ENCODE assay signal across 15 cellular contexts in the genomic region with DNA sequence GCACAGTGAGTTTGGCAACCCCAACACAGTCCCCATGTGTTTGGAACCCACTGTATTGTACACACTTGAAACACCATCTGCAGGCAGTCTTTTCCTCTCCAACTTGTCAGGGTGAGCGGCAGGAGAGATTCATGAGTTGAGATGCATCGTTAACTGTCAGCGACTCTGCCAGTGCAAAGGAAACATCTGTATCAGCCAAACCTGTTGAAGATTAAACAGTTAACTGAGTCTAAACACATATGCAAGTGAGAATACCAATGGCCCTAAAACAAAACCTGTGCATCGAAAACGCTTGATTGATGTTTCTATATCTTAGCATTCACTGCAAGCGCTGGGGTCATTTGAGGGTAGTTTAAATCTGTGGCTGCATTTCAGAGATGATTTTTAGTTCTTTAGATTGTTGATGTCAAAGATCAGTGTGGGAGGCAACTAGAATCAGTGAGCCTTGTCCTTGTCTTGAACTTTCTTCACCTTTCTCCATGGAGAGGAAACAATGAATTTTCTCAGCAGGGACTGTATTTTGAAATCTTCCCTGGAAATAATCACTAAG. TPM values are rescaled to one million over a fixed set of nuclear protein-coding genes. Genes with fewer than 3 reads are reported as not detected.
DNase-seq lines count a peak whose midpoint lies in the region; ATAC-seq and TF ChIP-seq lines count a peak whose summit lies in the region.
"Had no signal": no experiment of that assay in that cellular context is flagged by ENCODE, and none has a peak within 500 bp of the region (broad histone marks: within the 10 kb centered on the region; RNA-seq: fewer than 3 reads in every experiment).

No MANE protein-coding gene starts in this region.

- H4K20me1 ChIP-seq in GM23338 (replicated peaks; ENCODE audit: insufficient read depth) = no peaks in the 10 kb centered on the region

- no peak overlapping the region for H3K27ac Mint-ChIP-seq in GM23338
- no peak overlapping the region for H3K27ac Mint-ChIP-seq in naive thymus-derived CD8-positive, alpha-beta T cell
- no peak overlapping the region for H3K27ac Mint-ChIP-seq in chondrocyte (ENCODE audit: unreplicated experiment)
- H3K27ac Mint-ChIP-seq: naive B cell; stimulated activated naive CD8-positive, alpha-beta T cell treated with anti-CD3 and anti-CD28 coated beads, Interleukin-15, amount 100 ng/mL, for 72 hours had no signal

- ATAC-seq in GM18868 (IDR thresholded peaks at IDR 0.05; ENCODE audit: unreplicated experiment) (peak; percentile 63), GM23338 (no peak)
- no peak for ATAC-seq in naive thymus-derived CD8-positive, alpha-beta T cell
- ATAC-seq: stimulated activated naive CD8-positive, alpha-beta T cell treated with anti-CD3 and anti-CD28 coated beads, Interleukin-15, amount 100 ng/mL, for 72 hours had no signal

- no peaks in the 10 kb centered on the region for H3K9me2 ChIP-seq in GM23338 (ENCODE audit: insufficient read depth)

- H3K27ac ChIP-seq in GM23338 (ENCODE audit: low read depth) = no peak overlapping the region
- H3K27ac ChIP-seq: adrenal gland, SJCRH30 had no signal

- DNase-seq in GM23338 (ENCODE audit: low spot score) (no peak), MV-4-11 (lab: John Stamatoyannopoulos, UW) (peak; percentile 80), kidney tubule cell (ENCODE audit: low spot score) (peak; percentile 63), retina (no peak), chondrocyte (ENCODE audit: low spot score) (no peak)
- no peak for DNase-seq in activated CD4-positive, CD25-positive, alpha-beta regulatory T cell (lab: John Stamatoyannopoulos, UW)
- no peak for DNase-seq in naive thymus-derived CD8-positive, alpha-beta T cell
- DNase-seq: activated CD4-positive, alpha-beta T cell treated with anti-CD3 and anti-CD28 coated beads for 48 hours; adrenal gland; naive B cell; NCI-H187; SJCRH30; stimulated activated CD4-positive, alpha-beta T cell treated with anti-CD3 and anti-CD28 coated beads, Interleukin-15, amount 100 ng/mL, for 24 hours; stimulated activated naive CD8-positive, alpha-beta T cell treated with anti-CD3 and anti-CD28 coated beads, Interleukin-15, amount 100 ng/mL, for 72 hours had no signal

- POLR2A ChIA-PET in naive thymus-derived CD8-positive, alpha-beta T cell (lab: Charles Lee) = no interaction called here

- no peaks in the 10 kb centered on the region; the same call in 1 of the 2 replicates for H3K4me1 ChIP-seq in GM23338 (ENCODE audit: insufficient read depth)
- H3K4me1 ChIP-seq: SJCRH30 had no signal

- no peaks in the 10 kb centered on the region for H3F3A ChIP-seq in GM23338 (replicated peaks; ENCODE audit: low read depth)

- H3K4me2 ChIP-seq in GM23338 = no peak overlapping the region

- no peaks in the 10 kb centered on the region for H3K79me2 ChIP-seq in GM23338 (replicated peaks; ENCODE audit: insufficient read depth)

- H3K36me3 Mint-ChIP-seq in GM23338 (ENCODE audit: low read depth) (no peaks in the 10 kb centered on the region), chondrocyte (ENCODE audit: low read depth) (no peaks in the 10 kb centered on the region)
- no peaks in the 10 kb centered on the region for H3K36me3 Mint-ChIP-seq in naive thymus-derived CD8-positive, alpha-beta T cell
- H3K36me3 Mint-ChIP-seq: naive B cell had no signal

- peak overlapping the region; percentile 26; the same call in 1 of the 2 replicates for H2AFZ ChIP-seq in GM23338

- no peaks in the 10 kb centered on the region for H3K36me3 ChIP-seq in GM23338 (ENCODE audit: insufficient read depth)
- H3K36me3 ChIP-seq: adrenal gland, SJCRH30 had no signal

- TF ChIP-seq CTCF in GM23338 (conservative IDR thresholded peaks at IDR 0.05; ENCODE audit: low read depth in 2 of 2) (no peak), chondrocyte (IDR thresholded peaks at IDR 0.05) (no peak)

- no peak overlapping the region for H3K4me3 Mint-ChIP-seq in GM23338
- no peak overlapping the region for H3K4me3 Mint-ChIP-seq in naive thymus-derived CD8-positive, alpha-beta T cell
- H3K4me3 Mint-ChIP-seq in chondrocyte (ENCODE audit: unreplicated experiment) = no peak overlapping the region
- H3K4me3 Mint-ChIP-seq: naive B cell; stimulated activated naive CD8-positive, alpha-beta T cell treated with anti-CD3 and anti-CD28 coated beads, Interleukin-15, amount 100 ng/mL, for 72 hours had no signal

- H3K27me3 Mint-ChIP-seq in GM23338 (ENCODE audit: insufficient read depth, low read depth, poor library complexity) = no peaks in the 10 kb centered on the region
- peaks cover 6 to 11% (median 9%) of the 10 kb centered on the region in 5 donors for H3K27me3 Mint-ChIP-seq in naive thymus-derived CD8-positive, alpha-beta T cell
- no peaks in the 10 kb centered on the region for H3K27me3 Mint-ChIP-seq in chondrocyte (ENCODE audit: low read depth)
- H3K27me3 Mint-ChIP-seq: naive B cell had no signal

- no peaks in the 10 kb centered on the region for H3K27me3 ChIP-seq in GM23338 (ENCODE audit: insufficient read depth)
- H3K27me3 ChIP-seq: adrenal gland, SJCRH30 had no signal

- H3K9me3 Mint-ChIP-seq in GM23338 (no peaks in the 10 kb centered on the region; the same call in 2 of the 3 replicates), chondrocyte (ENCODE audit: low read depth) (no peaks in the 10 kb centered on the region)
- H3K9me3 Mint-ChIP-seq in naive thymus-derived CD8-positive, alpha-beta T cell = peaks cover 0 to 11% (median 3%) of the 10 kb centered on the region in 9 donors

- H3K4me3 ChIP-seq in GM23338 = no peak overlapping the region
- H3K4me3 ChIP-seq: adrenal gland, SJCRH30 had no signal

- H3K4me1 Mint-ChIP-seq in GM23338 (peaks cover 9% of the 10 kb centered on the region), chondrocyte (ENCODE audit: low read depth) (peaks cover 10% of the 10 kb centered on the region)
- peaks cover 0 to 5% (median 1%) of the 10 kb centered on the region in 4 donors for H3K4me1 Mint-ChIP-seq in naive thymus-derived CD8-positive, alpha-beta T cell
- H3K4me1 Mint-ChIP-seq: stimulated activated naive CD8-positive, alpha-beta T cell treated with anti-CD3 and anti-CD28 coated beads, Interleukin-15, amount 100 ng/mL, for 72 hours had no signal

TF ChIP-seq in GM23338, 12 proteins besides CTCF, POLR2A, EP300 and RAD21 (continues in another document):
- TF ChIP-seq, protein P1, sequence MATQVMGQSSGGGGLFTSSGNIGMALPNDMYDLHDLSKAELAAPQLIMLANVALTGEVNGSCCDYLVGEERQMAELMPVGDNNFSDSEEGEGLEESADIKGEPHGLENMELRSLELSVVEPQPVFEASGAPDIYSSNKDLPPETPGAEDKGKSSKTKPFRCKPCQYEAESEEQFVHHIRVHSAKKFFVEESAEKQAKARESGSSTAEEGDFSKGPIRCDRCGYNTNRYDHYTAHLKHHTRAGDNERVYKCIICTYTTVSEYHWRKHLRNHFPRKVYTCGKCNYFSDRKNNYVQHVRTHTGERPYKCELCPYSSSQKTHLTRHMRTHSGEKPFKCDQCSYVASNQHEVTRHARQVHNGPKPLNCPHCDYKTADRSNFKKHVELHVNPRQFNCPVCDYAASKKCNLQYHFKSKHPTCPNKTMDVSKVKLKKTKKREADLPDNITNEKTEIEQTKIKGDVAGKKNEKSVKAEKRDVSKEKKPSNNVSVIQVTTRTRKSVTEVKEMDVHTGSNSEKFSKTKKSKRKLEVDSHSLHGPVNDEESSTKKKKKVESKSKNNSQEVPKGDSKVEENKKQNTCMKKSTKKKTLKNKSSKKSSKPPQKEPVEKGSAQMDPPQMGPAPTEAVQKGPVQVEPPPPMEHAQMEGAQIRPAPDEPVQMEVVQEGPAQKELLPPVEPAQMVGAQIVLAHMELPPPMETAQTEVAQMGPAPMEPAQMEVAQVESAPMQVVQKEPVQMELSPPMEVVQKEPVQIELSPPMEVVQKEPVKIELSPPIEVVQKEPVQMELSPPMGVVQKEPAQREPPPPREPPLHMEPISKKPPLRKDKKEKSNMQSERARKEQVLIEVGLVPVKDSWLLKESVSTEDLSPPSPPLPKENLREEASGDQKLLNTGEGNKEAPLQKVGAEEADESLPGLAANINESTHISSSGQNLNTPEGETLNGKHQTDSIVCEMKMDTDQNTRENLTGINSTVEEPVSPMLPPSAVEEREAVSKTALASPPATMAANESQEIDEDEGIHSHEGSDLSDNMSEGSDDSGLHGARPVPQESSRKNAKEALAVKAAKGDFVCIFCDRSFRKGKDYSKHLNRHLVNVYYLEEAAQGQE (IDR thresholded peaks at IDR 0.05; ENCODE audit: unreplicated experiment) = no peak
- TF ChIP-seq JUNB (IDR thresholded peaks at IDR 0.05; ENCODE audit: unreplicated experiment) (no peak), ZNF114 (CRISPR knock-in tag; IDR thresholded peaks at IDR 0.05) (no peak), EZH2 (IDR thresholded peaks at IDR 0.05; ENCODE audit: low read depth, unreplicated experiment) (no peak)

RNA-seq across cellular contexts. Expression of a gene that starts 41.3 kb away (rescaled TPM):
- total RNA-seq in GM23338 (2014; rRNA removed; shearing (Covaris generic)) = 65.8 and 79.4 TPM in 2 replicates
- 33.9 and 34.9 TPM in 2 replicates for polyA plus RNA-seq in GM23338 (2016; fragmentation: Nextera tagmentation; extraction: Ambion mirVana)
- 10 to 100 TPM in 1 of 2 experiments, 1 to 10 TPM in 1; 9.7 to 10.1 TPM for total RNA-seq in naive thymus-derived CD8-positive, alpha-beta T cell
- 10 to 100 TPM in 1 of 3 donors, 1 to 10 TPM in 2; 8.0 to 15.9 (median 8.1) TPM for polyA plus RNA-seq in naive thymus-derived CD8-positive, alpha-beta T cell
- total RNA-seq in chondrocyte = 277 to 341 TPM (median 293 TPM) in 3 replicates

Comparison
In these comparisons a context has a peak if more than half of its experiments do, and no peak if none do; other contexts are left out.
1. DNase-seq: peak in MV-4-11 (single experiment) and kidney tubule cell (single experiment); none in GM23338 (single experiment), activated CD4-positive, CD25-positive, alpha-beta regulatory T cell (0 of 4), retina (single experiment), naive thymus-derived CD8-positive, alpha-beta T cell (0 of 10) and chondrocyte (single experiment).